In the genomic region with DNA sequence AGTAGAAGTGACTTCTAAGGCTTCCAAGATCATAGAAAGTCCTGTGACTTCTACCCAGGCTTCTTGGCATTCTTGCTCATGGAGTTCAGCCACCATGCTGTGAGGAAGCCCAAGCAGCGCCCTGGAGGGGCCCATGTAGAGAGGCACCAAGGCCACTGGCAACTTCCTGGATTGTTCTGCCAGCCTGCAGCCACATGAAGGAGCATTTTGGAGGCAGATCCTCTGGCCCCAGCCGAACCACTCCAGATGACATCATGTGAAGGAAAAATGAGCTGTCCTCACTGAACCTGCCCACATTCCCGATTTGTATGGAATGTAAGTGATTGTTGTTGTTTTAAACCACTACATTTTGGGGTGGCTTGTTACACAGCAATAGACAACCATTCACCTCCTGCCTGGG, we compare ENCODE assay signal across 27 cellular contexts. TPM values are rescaled to one million over a fixed set of nuclear protein-coding genes. Genes with fewer than 3 reads are reported as not detected.
"Had no signal": no experiment of that assay in that cellular context is flagged by ENCODE, and none has a peak within 500 bp of the region (broad histone marks: within the 10 kb centered on the region; RNA-seq: fewer than 3 reads in every experiment).

No MANE protein-coding gene starts in this region.

- H3K27ac Mint-ChIP-seq: dendritic cell treated with granulocyte-macrophage colony-stimulating factor and Interleukin-4, amounts not matched to agents 40 ng/mL and 50 ng/mL, for 4 days; effector memory CD8-positive, alpha-beta T cell; endodermal cell had no signal

- H3K36me3 ChIP-seq: colonic mucosa, esophagus squamous epithelium, gastrocnemius medialis, heart right ventricle, left lung, lower lobe of right lung had no signal

- H3K4me3 ChIP-seq: colonic mucosa, esophagus squamous epithelium, gastrocnemius medialis, heart right ventricle, left lung, lower lobe of right lung had no signal

- H3K4me3 Mint-ChIP-seq: dendritic cell treated with granulocyte-macrophage colony-stimulating factor and Interleukin-4, amounts not matched to agents 40 ng/mL and 50 ng/mL, for 4 days; effector memory CD8-positive, alpha-beta T cell; endodermal cell had no signal

- DNase-seq: colonic mucosa; cortex of kidney; effector CD8-positive, alpha-beta T cell; effector memory CD8-positive, alpha-beta T cell; endodermal cell; erythroblast; esophagus squamous epithelium; foreskin fibroblast; foreskin melanocyte; gastrocnemius medialis; glutamatergic neuron; heart right ventricle; hippocampal formation; left cardiac atrium; left lung; left ventricle myocardium superior; lower lobe of right lung; mesenchymal stem cell; midbrain had no signal

- ATAC-seq: effector memory CD8-positive, alpha-beta T cell; esophagus mucosa; gastrocnemius medialis; heart right ventricle; left cardiac atrium; left lung; left ventricle myocardium superior; lower lobe of right lung had no signal

- H3K27me3 ChIP-seq: colonic mucosa, gastrocnemius medialis had no signal

- FAIRE-seq: endometrium, islet of Langerhans, keratinocyte had no signal

- H3K4me1 Mint-ChIP-seq: endodermal cell had no signal

- H3K9me3 ChIP-seq: colonic mucosa, gastrocnemius medialis had no signal

RNA-seq across cellular contexts. Expression of gene MNX1, which starts 51.5 kb away (rescaled TPM):
- total RNA-seq: glomerular endothelial cell, heart right ventricle, left cardiac atrium, left ventricle myocardium superior, lung microvascular endothelial cell, mononuclear cell had no signal
